Comparison of ENCODE assay signal across 1 cellular context in the genomic region with DNA sequence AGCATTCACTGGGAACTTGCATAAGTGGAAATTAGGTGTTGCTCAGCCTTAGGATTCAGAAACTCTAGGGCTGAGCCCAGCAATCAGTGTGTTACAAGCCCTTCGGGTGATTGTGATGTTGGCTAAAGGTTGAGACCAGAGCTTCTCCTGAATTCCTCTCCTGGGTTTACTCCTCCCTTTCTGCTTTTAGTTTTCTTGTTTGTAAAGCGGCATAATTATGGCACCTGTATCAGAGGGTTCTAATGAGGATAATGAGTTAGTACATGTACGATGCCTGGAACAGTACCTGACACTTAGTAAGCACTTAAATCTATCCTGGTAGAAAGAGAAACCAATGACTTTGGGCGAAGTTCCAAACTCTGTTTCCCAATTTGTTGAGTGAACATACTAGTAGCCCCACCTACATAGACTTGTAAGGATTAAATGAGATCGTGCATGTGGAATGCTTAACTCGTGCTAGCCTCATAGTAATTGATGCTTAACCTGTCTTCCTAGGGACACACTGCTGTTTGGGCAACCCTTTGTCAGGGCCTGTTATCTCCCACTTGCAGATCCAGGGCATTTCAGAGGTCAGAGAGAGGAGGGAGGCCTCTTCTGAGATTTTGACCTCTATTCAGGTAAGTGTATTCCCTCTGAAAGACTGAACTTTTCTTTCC.
TF ChIP-seq lines count a peak whose summit lies in the region.

No MANE protein-coding gene starts in this region.

TF ChIP-seq in HCT116, 20 proteins besides CTCF, POLR2A, EP300 and RAD21 (continued from another document):
- TF ChIP-seq, protein P1, sequence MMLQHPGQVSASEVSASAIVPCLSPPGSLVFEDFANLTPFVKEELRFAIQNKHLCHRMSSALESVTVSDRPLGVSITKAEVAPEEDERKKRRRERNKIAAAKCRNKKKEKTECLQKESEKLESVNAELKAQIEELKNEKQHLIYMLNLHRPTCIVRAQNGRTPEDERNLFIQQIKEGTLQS (IDR thresholded peaks at IDR 0.05) = no peak
